Comparison of ENCODE assay signal across 21 cellular contexts in genomic region chr13:75250526-75251183, GRCh38.
DNase-seq lines count a peak whose midpoint lies in the region; ATAC-seq and TF ChIP-seq lines count a peak whose summit lies in the region.
"Had no signal": no experiment of that assay in that cellular context is flagged by ENCODE, and none has a peak within 500 bp of the region (broad histone marks: within the 10 kb centered on the region; RNA-seq: fewer than 3 reads in every experiment).

No MANE protein-coding gene starts in this region.

- H3K4me3 ChIP-seq in esophagus muscularis mucosa (no peak overlapping the region), left lung (no peak overlapping the region), esophagus squamous epithelium (no peak overlapping the region)
- H3K4me3 ChIP-seq: skin epidermis, transverse colon had no signal

- H3K27ac ChIP-seq in esophagus muscularis mucosa (replicated peaks in 1 of 4) (no peak overlapping the region), left lung (no peak overlapping the region), esophagus squamous epithelium (no peak overlapping the region)
- H3K27ac ChIP-seq: skin epidermis, transverse colon had no signal

- H3K9me3 ChIP-seq in esophagus muscularis mucosa (no peaks in the 10 kb centered on the region), left lung (peaks cover 0 to 2% of the 10 kb centered on the region in 2 donors), esophagus squamous epithelium (peaks cover 0 to 8% (median 0%) of the 10 kb centered on the region in 3 donors)

- H3K27ac Mint-ChIP-seq in activated T-cell treated with anti-CD3 and anti-CD28 coated beads, Interleukin-2, amount 50 U/mL, for 24 hours: no peak overlapping the region
- H3K27ac Mint-ChIP-seq: activated CD8-positive, alpha-beta T cell treated with anti-CD3 and anti-CD28 coated beads for 36 hours; activated T-helper 1 cell treated with anti-CD3 and anti-CD28 coated beads, Interleukin-12 subunit alpha, Interleukin-12 subunit beta, Interleukin-2, Interleukin-4 antibody, amounts not matched to agents 30 ng/mL and 10 ng/mL and 1 ng/mL, durations not matched to agents 14 hours and 24 hours and 36 hours; B cell; HFFc6; stimulated activated memory B cell treated with anti-CD40 and anti-IgM and Interleukin-4, amounts not matched to agents 10 μg/mL and 1 μg/mL and 100 μg/mL, for 72 hours had no signal

- peak; percentile 3 for DNase-seq in AG08395 (ENCODE audit: low spot score)
- peak; percentile 88 for DNase-seq in NCI-H226
- DNase-seq in esophagus muscularis mucosa (ENCODE audit: extremely low spot score): peak; percentile 14
- DNase-seq in left lung: no peak
- no peak for DNase-seq in esophagus squamous epithelium (lab: John Stamatoyannopoulos, UW)
- DNase-seq in activated T-cell treated with anti-CD3 and anti-CD28 coated beads, Interleukin-2, amount 50 U/mL, for 24 hours: no peak
- DNase-seq in NCI-H345 (lab: John Stamatoyannopoulos, UW): no peak
- DNase-seq: activated CD8-positive, alpha-beta T cell treated with anti-CD3 and anti-CD28 coated beads for 36 hours; amygdala; DMS53; HFFc6; mesendoderm; NCI-H1417; NCI-H2227 treated with DMSO at 0.1 percent for 48 hours; PC-3; transverse colon had no signal

- intact Hi-C loops in esophagus muscularis mucosa (cut with DNase I): no loop called here
- intact Hi-C loops in left lung (cut with DNase I): no loop called here
- intact Hi-C loops in esophagus squamous epithelium (cut with DNase I): no loop called here

- WGBS in esophagus muscularis mucosa: 45% methylated on average over 7 of the region's 7 CpGs
- 57 to 62% methylated on average over 7 of the region's 7 CpGs for WGBS in esophagus squamous epithelium, 2 donors

- H3K4me1 Mint-ChIP-seq in activated T-cell treated with anti-CD3 and anti-CD28 coated beads, Interleukin-2, amount 50 U/mL, for 24 hours (ENCODE audit: low read depth): no peaks in the 10 kb centered on the region
- H3K4me1 Mint-ChIP-seq: B cell; stimulated activated memory B cell treated with anti-CD40 and anti-IgM and Interleukin-4, amounts not matched to agents 10 μg/mL and 1 μg/mL and 100 μg/mL, for 72 hours had no signal

- H3K4me3 Mint-ChIP-seq in activated T-cell treated with anti-CD3 and anti-CD28 coated beads, Interleukin-2, amount 50 U/mL, for 24 hours: no peak overlapping the region
- H3K4me3 Mint-ChIP-seq: activated CD8-positive, alpha-beta T cell treated with anti-CD3 and anti-CD28 coated beads for 36 hours; activated T-helper 1 cell treated with anti-CD3 and anti-CD28 coated beads, Interleukin-12 subunit alpha, Interleukin-12 subunit beta, Interleukin-2, Interleukin-4 antibody, amounts not matched to agents 30 ng/mL and 10 ng/mL and 1 ng/mL, durations not matched to agents 14 hours and 24 hours and 36 hours; B cell; HFFc6; stimulated activated memory B cell treated with anti-CD40 and anti-IgM and Interleukin-4, amounts not matched to agents 10 μg/mL and 1 μg/mL and 100 μg/mL, for 72 hours had no signal

- TF ChIP-seq EP300 in esophagus muscularis mucosa (IDR thresholded peaks at IDR 0.05): no peak

- TF ChIP-seq CTCF in esophagus muscularis mucosa (IDR thresholded peaks at IDR 0.05) (no peak), left lung (IDR thresholded peaks at IDR 0.05) (no peak), esophagus squamous epithelium (IDR thresholded peaks at IDR 0.05) (no peak)

- peak; percentile 38 for ATAC-seq in left lung
- no peak for ATAC-seq in GM21576 (IDR thresholded peaks at IDR 0.05; ENCODE audit: unreplicated experiment)
- ATAC-seq: activated CD8-positive, alpha-beta T cell treated with anti-CD3 and anti-CD28 coated beads for 36 hours; PC-3; stimulated activated memory B cell treated with anti-CD40 and anti-IgM and Interleukin-4, amounts not matched to agents 10 μg/mL and 1 μg/mL and 100 μg/mL, for 72 hours had no signal

- H3K27me3 Mint-ChIP-seq in activated T-cell treated with anti-CD3 and anti-CD28 coated beads, Interleukin-2, amount 50 U/mL, for 24 hours: peaks cover 35% of the 10 kb centered on the region

- H3K4me1 ChIP-seq in esophagus muscularis mucosa (no peaks in the 10 kb centered on the region), left lung (no peaks in the 10 kb centered on the region), esophagus squamous epithelium (no peaks in the 10 kb centered on the region)
- H3K4me1 ChIP-seq: transverse colon had no signal

- no peaks in the 10 kb centered on the region for H3K36me3 Mint-ChIP-seq in activated T-cell treated with anti-CD3 and anti-CD28 coated beads, Interleukin-2, amount 50 U/mL, for 24 hours (ENCODE audit: low read depth)
- H3K36me3 Mint-ChIP-seq: stimulated activated memory B cell treated with anti-CD40 and anti-IgM and Interleukin-4, amounts not matched to agents 10 μg/mL and 1 μg/mL and 100 μg/mL, for 72 hours had no signal

- H3K27me3 ChIP-seq in esophagus muscularis mucosa: no peaks in the 10 kb centered on the region
- no peaks in the 10 kb centered on the region for H3K27me3 ChIP-seq in left lung
- no peaks in the 10 kb centered on the region for H3K27me3 ChIP-seq in esophagus squamous epithelium

- H3K9me3 Mint-ChIP-seq in activated T-cell treated with anti-CD3 and anti-CD28 coated beads, Interleukin-2, amount 50 U/mL, for 24 hours: peaks cover 3% of the 10 kb centered on the region

- TF ChIP-seq POLR2A in esophagus muscularis mucosa (IDR thresholded peaks at IDR 0.05; ENCODE audit: low read depth) (no peak), esophagus squamous epithelium (IDR thresholded peaks at IDR 0.05) (no peak)

- H3K36me3 ChIP-seq in esophagus muscularis mucosa (no peaks in the 10 kb centered on the region), left lung (no peaks in the 10 kb centered on the region), esophagus squamous epithelium (no peaks in the 10 kb centered on the region)
- H3K36me3 ChIP-seq: transverse colon had no signal

Comparison
In these comparisons a context has a peak if more than half of its experiments do, and no peak if none do; other contexts are left out.
1. DNase-seq: peak in AG08395 (single experiment), NCI-H226 (single experiment) and esophagus muscularis mucosa (single experiment); none in left lung (0 of 2), esophagus squamous epithelium (single experiment), activated T-cell treated with anti-CD3 and anti-CD28 coated beads, Interleukin-2, amount 50 U/mL, for 24 hours (single experiment) and NCI-H345 (single experiment).